18 cellular contexts compared by ENCODE assay signal in genomic region chr7:88339195-88339922, GRCh38. TPM values are rescaled to one million over a fixed set of nuclear protein-coding genes. Genes with fewer than 3 reads are reported as not detected.
DNase-seq lines count a peak whose midpoint lies in the region; ATAC-seq and TF ChIP-seq lines count a peak whose summit lies in the region.
"Had no signal": no experiment of that assay in that cellular context is flagged by ENCODE, and none has a peak within 500 bp of the region (broad histone marks: within the 10 kb centered on the region; RNA-seq: fewer than 3 reads in every experiment).

No MANE protein-coding gene starts in this region.

- no peaks in the 10 kb centered on the region for H3K79me2 ChIP-seq in neural progenitor cell (ENCODE audit: low read depth)

- H3K4me3 Mint-ChIP-seq in neural progenitor cell = no peak overlapping the region
- H3K4me3 Mint-ChIP-seq: CD8-positive, alpha-beta memory T cell had no signal

- WGBS in gastroesophageal sphincter (ENCODE audit: low coverage in 1 of 2), 2 donors = 62 to 63% methylated on average over 2 of the region's 2 CpGs

- TF ChIP-seq POLR2A in gastroesophageal sphincter (IDR thresholded peaks at IDR 0.05) = no peak

- H3K9me3 ChIP-seq in gastroesophageal sphincter = no peaks in the 10 kb centered on the region
- no peaks in the 10 kb centered on the region for H3K9me3 ChIP-seq in skeletal muscle tissue (ENCODE audit: control insufficient read depth in 3 of 3, low read length in 3 of 3)
- no peaks in the 10 kb centered on the region for H3K9me3 ChIP-seq in neural progenitor cell (ENCODE audit: low read depth)
- H3K9me3 ChIP-seq: BLaER1 had no signal

- H4K20me1 ChIP-seq in neural progenitor cell (ENCODE audit: low read depth) = no peaks in the 10 kb centered on the region
- H4K20me1 ChIP-seq: BLaER1 had no signal

- no peak for TF ChIP-seq EP300 in gastroesophageal sphincter (IDR thresholded peaks at IDR 0.05)

- no peaks in the 10 kb centered on the region for H3K27me3 Mint-ChIP-seq in neural progenitor cell (ENCODE audit: insufficient read depth, low read depth)

- H3K27ac Mint-ChIP-seq in neural progenitor cell = no peak overlapping the region
- H3K27ac Mint-ChIP-seq: CD8-positive, alpha-beta memory T cell had no signal

- H3K27me3 ChIP-seq in gastroesophageal sphincter (no peaks in the 10 kb centered on the region), skeletal muscle tissue (ENCODE audit: control insufficient read depth in 3 of 3, insufficient read depth in 3 of 3, low read length in 3 of 3) (no peaks in the 10 kb centered on the region), neural progenitor cell (no peaks in the 10 kb centered on the region)
- H3K27me3 ChIP-seq: BLaER1 had no signal

- H3F3A ChIP-seq in neural progenitor cell (ENCODE audit: low read depth) = no peaks in the 10 kb centered on the region

- ATAC-seq in gastroesophageal sphincter (peak; percentile 48), GM18870 (IDR thresholded peaks at IDR 0.05; ENCODE audit: unreplicated experiment) (no peak)
- ATAC-seq in activated CD4-positive, CD25-positive, alpha-beta regulatory T cell treated with anti-CD3 and anti-CD28 coated beads, Interleukin-2, amount 50 U/mL, for 24 hours = no peak

- H3K36me3 ChIP-seq in gastroesophageal sphincter (no peaks in the 10 kb centered on the region), skeletal muscle tissue (ENCODE audit: control insufficient read depth in 3 of 3, insufficient read depth in 3 of 3, low read length in 3 of 3) (no peaks in the 10 kb centered on the region), neural progenitor cell (no peaks in the 10 kb centered on the region)
- H3K36me3 ChIP-seq: BLaER1 had no signal

- no peak overlapping the region for H3K4me2 ChIP-seq in neural progenitor cell
- H3K4me2 ChIP-seq: BLaER1 had no signal

- H3K4me1 ChIP-seq in gastroesophageal sphincter = no peaks in the 10 kb centered on the region
- H3K4me1 ChIP-seq in skeletal muscle tissue (ENCODE audit: control insufficient read depth in 3 of 3, insufficient read depth in 3 of 3, low read length in 3 of 3) = no peaks in the 10 kb centered on the region
- H3K4me1 ChIP-seq in neural progenitor cell = no peaks in the 10 kb centered on the region
- H3K4me1 ChIP-seq: BLaER1 had no signal

- no peak for TF ChIP-seq CTCF in gastroesophageal sphincter (IDR thresholded peaks at IDR 0.05)
- no peak for TF ChIP-seq CTCF in neural progenitor cell (IDR thresholded peaks at IDR 0.05)

- H3K9me3 Mint-ChIP-seq in neural progenitor cell = no peaks in the 10 kb centered on the region
- H3K9me3 Mint-ChIP-seq: CD8-positive, alpha-beta memory T cell had no signal

- no peaks in the 10 kb centered on the region for H3K4me1 Mint-ChIP-seq in neural progenitor cell
- H3K4me1 Mint-ChIP-seq: CD8-positive, alpha-beta memory T cell had no signal

- no peak overlapping the region for H3K9ac ChIP-seq in skeletal muscle tissue (ENCODE audit: low read depth in 1 of 3, low read length in 3 of 3)
- no peak overlapping the region for H3K9ac ChIP-seq in neural progenitor cell
- H3K9ac ChIP-seq: BLaER1 had no signal

- no peak overlapping the region for H3K4me3 ChIP-seq in gastroesophageal sphincter
- H3K4me3 ChIP-seq in skeletal muscle tissue (ENCODE audit: low read length in 3 of 3) = no peak overlapping the region
- no peak overlapping the region for H3K4me3 ChIP-seq in neural progenitor cell
- H3K4me3 ChIP-seq: BLaER1 had no signal

- H2AFZ ChIP-seq in neural progenitor cell (replicated peaks) = no peak overlapping the region

- H3K27ac ChIP-seq in gastroesophageal sphincter (no peak overlapping the region), skeletal muscle tissue (ENCODE audit: low read depth, low read length) (peak overlapping the region; percentile 26), neural progenitor cell (no peak overlapping the region)
- H3K27ac ChIP-seq: BLaER1 had no signal

- DNase-seq in SHP77 treated with DMSO at 0.1 percent for 48 hours (lab: John Stamatoyannopoulos, UW) (peak; percentile 1), SHP77 (lab: John Stamatoyannopoulos, UW) (no peak), SK-N-DZ (ENCODE audit: low spot score) (peak; percentile 59), neural progenitor cell (ENCODE audit: low spot score) (no peak)
- DNase-seq: 8988T; CD8-positive, alpha-beta memory T cell; H7; NCI-H1048; NCI-H1436 treated with DMSO at 0.1 percent for 48 hours; NCI-H2081 treated with DMSO at 0.1 percent for 48 hours; NCI-H226; NCI-H524 treated with DMSO at 0.1 percent for 48 hours had no signal

- no peaks in the 10 kb centered on the region for H3K36me3 Mint-ChIP-seq in neural progenitor cell
- H3K36me3 Mint-ChIP-seq: CD8-positive, alpha-beta memory T cell had no signal

RNA-seq across cellular contexts. Expression of gene STEAP4, which starts 32.7 kb away (rescaled TPM):
- 0.01 TPM in 1 of 2 replicates, not detected in the other for polyA plus RNA-seq in SK-N-DZ (2014; cell fraction: cytosol; rRNA removed)
- polyA plus RNA-seq in SK-N-DZ (2014; cell fraction: nucleus; rRNA removed) = not detected in 2 replicates
- 10 to 100 TPM; 21.5 to 68.2 (median 38.5) TPM for total RNA-seq in gastroesophageal sphincter
- 3.7 TPM for total RNA-seq in skeletal muscle tissue
- not detected in 2 replicates for total RNA-seq in neural progenitor cell (ENCODE audit: low replicate concordance)
- total RNA-seq: CD8-positive, alpha-beta memory T cell; MCF 10A had no signal
- polyA plus RNA-seq: CD8-positive, alpha-beta memory T cell had no signal

Comparison
In these comparisons a context has a peak if more than half of its experiments do, and no peak if none do; other contexts are left out.
1. DNase-seq: peak in SHP77 treated with DMSO at 0.1 percent for 48 hours (single experiment) and SK-N-DZ (single experiment); none in SHP77 (0 of 2) and neural progenitor cell (single experiment).